ENCODE assay signal across 20 cellular contexts in the genomic region with DNA sequence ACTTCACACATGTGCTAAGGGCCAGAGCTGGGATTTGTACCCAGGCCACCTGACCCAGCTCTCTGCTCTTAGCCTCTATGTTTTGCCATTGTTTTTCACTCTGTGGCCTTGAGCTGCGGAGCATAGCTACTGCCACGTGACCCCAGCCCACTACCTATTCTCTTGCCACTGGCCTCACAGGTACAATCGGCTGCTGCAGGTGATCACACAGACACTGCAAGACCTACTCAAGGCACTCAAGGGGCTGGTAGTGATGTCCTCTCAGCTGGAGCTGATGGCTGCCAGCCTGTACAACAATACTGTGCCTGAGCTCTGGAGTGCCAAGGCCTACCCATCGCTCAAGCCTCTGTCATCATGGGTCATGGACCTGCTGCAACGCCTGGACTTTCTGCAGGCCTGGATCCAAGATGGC. TPM values are rescaled to one million over a fixed set of nuclear protein-coding genes. Genes with fewer than 3 reads are reported as not detected.
DNase-seq lines count a peak whose midpoint lies in the region; ATAC-seq and TF ChIP-seq lines count a peak whose summit lies in the region.
"Had no signal": no experiment of that assay in that cellular context is flagged by ENCODE, and none has a peak within 500 bp of the region (broad histone marks: within the 10 kb centered on the region; RNA-seq: fewer than 3 reads in every experiment).

No MANE protein-coding gene starts in this region.

- DNase-seq in activated effector memory CD4-positive, alpha-beta T cell treated with anti-CD3 and anti-CD28 coated beads, Interleukin-2, amount 50 U/mL, for 16 hours = peak; percentile 42
- DNase-seq in activated effector memory CD4-positive, alpha-beta T cell treated with Interleukin-2 at 50 U/mL for 16 hours = no peak
- DNase-seq in chondrocyte (ENCODE audit: low spot score) (peak; percentile 56), psoas muscle (peak; percentile 6 to 30), cerebellar nuclear complex (lab: John Stamatoyannopoulos, UW) (no peak), NCI-H526 treated with DMSO at 0.1 percent for 48 hours (lab: John Stamatoyannopoulos, UW) (no peak)
- no peak for DNase-seq in activated naive CD8-positive, alpha-beta T cell treated with anti-CD3 and anti-CD28 coated beads, Interleukin-2, amount 50 U/mL, for 24 hours
- DNase-seq: 8988T, DMS79 treated with DMSO at 0.1 percent for 48 hours, H9, IMR-90, NCI-H1417, NCI-H187, NCI-H226, NCI-H524, PC-9 had no signal

- no peaks in the 10 kb centered on the region for H3K4me1 ChIP-seq in psoas muscle

- 85 to 91% (median 85%) methylated on average over 5 of the region's 5 CpGs for WGBS in psoas muscle, 3 donors

- no peaks in the 10 kb centered on the region for H3K27me3 ChIP-seq in psoas muscle (ENCODE audit: insufficient read depth in 3 of 3, low read length in 2 of 3)

- TF ChIP-seq CTCF in chondrocyte (IDR thresholded peaks at IDR 0.05) = no peak
- TF ChIP-seq CTCF in psoas muscle (IDR thresholded peaks at IDR 0.05) = no peak

- in situ Hi-C loops in GM18951 (cut with MboI; ENCODE audit: low sequenced_read_pairs, unreplicated experiment) = no loop called here

- no peaks in the 10 kb centered on the region for H3K9me3 ChIP-seq in psoas muscle

- H3K4me3 Mint-ChIP-seq in chondrocyte (ENCODE audit: unreplicated experiment) = no peak overlapping the region
- H3K4me3 Mint-ChIP-seq in activated naive CD8-positive, alpha-beta T cell treated with anti-CD3 and anti-CD28 coated beads, Interleukin-2, amount 50 U/mL, for 24 hours = no peak overlapping the region
- H3K4me3 Mint-ChIP-seq: B cell, H9 had no signal

- no peaks in the 10 kb centered on the region for H3K4me1 Mint-ChIP-seq in chondrocyte (ENCODE audit: low read depth)
- H3K4me1 Mint-ChIP-seq in activated naive CD8-positive, alpha-beta T cell treated with anti-CD3 and anti-CD28 coated beads, Interleukin-2, amount 50 U/mL, for 24 hours = no peaks in the 10 kb centered on the region
- H3K4me1 Mint-ChIP-seq: B cell, H9 had no signal

- H3K36me3 Mint-ChIP-seq in chondrocyte (ENCODE audit: low read depth) = peaks cover 13% of the 10 kb centered on the region
- peaks cover 6% of the 10 kb centered on the region for H3K36me3 Mint-ChIP-seq in activated naive CD8-positive, alpha-beta T cell treated with anti-CD3 and anti-CD28 coated beads, Interleukin-2, amount 50 U/mL, for 24 hours (ENCODE audit: low read depth)

- H3K4me3 ChIP-seq in psoas muscle = no peak overlapping the region
- H3K4me3 ChIP-seq: PC-9 had no signal

- H3K27ac Mint-ChIP-seq in chondrocyte (ENCODE audit: unreplicated experiment) = no peak overlapping the region
- H3K27ac Mint-ChIP-seq in activated naive CD8-positive, alpha-beta T cell treated with anti-CD3 and anti-CD28 coated beads, Interleukin-2, amount 50 U/mL, for 24 hours = no peak overlapping the region
- H3K27ac Mint-ChIP-seq: B cell had no signal

- no peaks in the 10 kb centered on the region for H3K27me3 Mint-ChIP-seq in chondrocyte (ENCODE audit: low read depth)
- H3K27me3 Mint-ChIP-seq in activated naive CD8-positive, alpha-beta T cell treated with anti-CD3 and anti-CD28 coated beads, Interleukin-2, amount 50 U/mL, for 24 hours = no peaks in the 10 kb centered on the region
- H3K27me3 Mint-ChIP-seq: B cell had no signal

- H3K27ac ChIP-seq in psoas muscle = no peak overlapping the region
- H3K27ac ChIP-seq: PC-9 had no signal

- TF ChIP-seq POLR2A in GM18951 (IDR thresholded peaks at IDR 0.05; ENCODE audit: extremely low read depth, insufficient read depth, insufficient read length) = peak; percentile 13

- peaks cover 4 to 39% of the 10 kb centered on the region in 2 donors for H3K36me3 ChIP-seq in psoas muscle (ENCODE audit: insufficient read depth in 1 of 2, low read depth in 1 of 2)

- intact Hi-C loops in psoas muscle (cut with DNase I) = no loop called here

- ATAC-seq in psoas muscle = no peak
- no peak for ATAC-seq in activated naive CD8-positive, alpha-beta T cell treated with anti-CD3 and anti-CD28 coated beads, Interleukin-2, amount 50 U/mL, for 24 hours

- H3K9me3 Mint-ChIP-seq in chondrocyte (ENCODE audit: low read depth) = no peaks in the 10 kb centered on the region
- no peaks in the 10 kb centered on the region for H3K9me3 Mint-ChIP-seq in activated naive CD8-positive, alpha-beta T cell treated with anti-CD3 and anti-CD28 coated beads, Interleukin-2, amount 50 U/mL, for 24 hours
- H3K9me3 Mint-ChIP-seq: H9 had no signal

RNA-seq across cellular contexts. Expression of gene BAP1, which starts 11.1 kb away (rescaled TPM):
- 82.1 to 85.4 TPM (median 84.3 TPM) in 3 replicates for total RNA-seq in chondrocyte
- total RNA-seq in psoas muscle = 10 to 100 TPM; 61.1 to 78.1 (median 70.7) TPM
- polyA plus RNA-seq in psoas muscle = 100 to 1,000 TPM in 1 of 3 donors, 10 to 100 TPM in 2; 65.7 to 104 (median 78.9) TPM

RNA-seq across cellular contexts. Expression of gene PHF7, which starts 11.8 kb away (rescaled TPM):
- total RNA-seq in chondrocyte = 5.1 to 7.1 TPM (median 5.5 TPM) in 3 replicates
- total RNA-seq in psoas muscle = 10 to 100 TPM in 1 of 4 donors, 1 to 10 TPM in 3; 4.2 to 15.5 (median 7.3) TPM
- polyA plus RNA-seq in psoas muscle = 10 to 100 TPM in 1 of 3 donors, 1 to 10 TPM in 2; 4.2 to 13.4 (median 4.6) TPM

RNA-seq across cellular contexts. Expression of gene SEMA3G, which starts 46.2 kb away (rescaled TPM):
- total RNA-seq in chondrocyte = 0.17 TPM in 1 of 3 replicates, not detected in the others
- total RNA-seq in psoas muscle = 10 to 100 TPM in 2 of 4 donors, 1 to 10 TPM in 2; 6.0 to 13.8 (median 9.5) TPM
- polyA plus RNA-seq in psoas muscle = 1 to 10 TPM; 6.2 to 8.8 (median 6.5) TPM
- total RNA-seq: IMR-90 had no signal
- polyA plus RNA-seq: AG04450 had no signal

RNA-seq across cellular contexts. Expression of gene TNNC1, which starts 55.2 kb away (rescaled TPM):
- 3.3 to 13.7 TPM (median 12.7 TPM) in 3 replicates for total RNA-seq in chondrocyte
- 1,000 to 10,000 TPM; 5,645 to 6,422 (median 6,257) TPM for total RNA-seq in psoas muscle
- polyA plus RNA-seq in psoas muscle = 1,000 to 10,000 TPM; 4,153 to 7,172 (median 6,558) TPM
- total RNA-seq: M059J had no signal

RNA-seq across cellular contexts. Expression of gene NISCH, which starts 56.7 kb away (rescaled TPM):
- total RNA-seq in chondrocyte (97.6 to 121 TPM (median 101 TPM) in 3 replicates), psoas muscle (10 to 100 TPM; 16.7 to 33.4 (median 28.1) TPM)
- 10 to 100 TPM; 14.3 to 28.8 (median 15.8) TPM for polyA plus RNA-seq in psoas muscle

Comparison
In these comparisons a context has a peak if more than half of its experiments do, and no peak if none do; other contexts are left out.
1. DNase-seq: peak in activated effector memory CD4-positive, alpha-beta T cell treated with anti-CD3 and anti-CD28 coated beads, Interleukin-2, amount 50 U/mL, for 16 hours (single experiment), chondrocyte (single experiment) and psoas muscle (2 of 2); none in activated effector memory CD4-positive, alpha-beta T cell treated with Interleukin-2 at 50 U/mL for 16 hours (single experiment), cerebellar nuclear complex (0 of 2), activated naive CD8-positive, alpha-beta T cell treated with anti-CD3 and anti-CD28 coated beads, Interleukin-2, amount 50 U/mL, for 24 hours (single experiment) and NCI-H526 treated with DMSO at 0.1 percent for 48 hours (single experiment).